Comparison of ENCODE assay signal across 39 cellular contexts in genomic region chr1:184705271-184705670, GRCh38.
"Had no signal": no experiment of that assay in that cellular context is flagged by ENCODE, and none has a peak within 500 bp of the region (broad histone marks: within the 10 kb centered on the region; RNA-seq: fewer than 3 reads in every experiment).

No MANE protein-coding gene starts in this region.

- H3K4me1 ChIP-seq: adrenal gland, ascending aorta, body of pancreas, breast epithelium had no signal

- H3K4me3 ChIP-seq: adrenal gland, ascending aorta, body of pancreas, breast epithelium, cardiac muscle cell had no signal

- H3K4me3 Mint-ChIP-seq: activated naive CD4-positive, alpha-beta T cell treated with anti-CD3 and anti-CD28 coated beads for 36 hours; activated naive CD4-positive, alpha-beta T cell treated with anti-CD3 and anti-CD28 coated beads, Interleukin-2, amount 10 ng/mL, durations not matched to agents 7 days and 5 days; activated naive CD4-positive, alpha-beta T cell treated with anti-CD3 and anti-CD28 coated beads, Interleukin-2, amount 50 U/mL, for 24 hours; activated naive CD8-positive, alpha-beta T cell; activated naive CD8-positive, alpha-beta T cell treated with anti-CD3 and anti-CD28 coated beads for 36 hours; activated naive CD8-positive, alpha-beta T cell treated with anti-CD3 and anti-CD28 coated beads, Interleukin-2, amount 10 ng/mL, durations not matched to agents 7 days and 5 days; activated naive CD8-positive, alpha-beta T cell treated with anti-CD3 and anti-CD28 coated beads, Interleukin-2, amount 50 U/mL, for 24 hours; activated T-cell treated with anti-CD3 and anti-CD28 coated beads, Interleukin-2, amount 50 U/mL, for 24 hours; activated T-cell treated with anti-CD3 and anti-CD28 coated beads, Interleukin-2, amount 50 U/mL, for 4 hours; activated T-cell treated with anti-CD3 and anti-CD28 coated beads, Interleukin-2, amount 50 U/mL, for 72 hours; activated T-helper 1 cell treated with anti-CD3 and anti-CD28 coated beads, Interleukin-12 subunit alpha, Interleukin-12 subunit beta, Interleukin-2, Interleukin-4 antibody, amounts not matched to agents 30 ng/mL and 10 ng/mL and 1 ng/mL, durations not matched to agents 14 hours and 24 hours and 36 hours; activated T-helper 17 cell treated with anti-CD3 and anti-CD28 coated beads, Interleukin-2, amount 50 U/mL, for 72 hours; brain; central memory CD8-positive, alpha-beta T cell had no signal

- H3K27ac ChIP-seq: adrenal gland, ascending aorta, body of pancreas, brain microvascular endothelial cell, breast epithelium, cardiac muscle cell had no signal

- H3K36me3 ChIP-seq: breast epithelium had no signal

- FAIRE-seq: astrocyte, bronchial epithelial cell, colon had no signal

- H3K27ac Mint-ChIP-seq: activated naive CD4-positive, alpha-beta T cell treated with anti-CD3 and anti-CD28 coated beads for 36 hours; activated naive CD4-positive, alpha-beta T cell treated with anti-CD3 and anti-CD28 coated beads, Interleukin-2, amount 10 ng/mL, durations not matched to agents 7 days and 5 days; activated naive CD4-positive, alpha-beta T cell treated with anti-CD3 and anti-CD28 coated beads, Interleukin-2, amount 50 U/mL, for 24 hours; activated naive CD4-positive, alpha-beta T cell treated with anti-CD3 and anti-CD28 coated beads, Interleukin-2, amount 50 U/mL, for 72 hours; activated naive CD8-positive, alpha-beta T cell; activated naive CD8-positive, alpha-beta T cell treated with anti-CD3 and anti-CD28 coated beads for 36 hours; activated naive CD8-positive, alpha-beta T cell treated with anti-CD3 and anti-CD28 coated beads, Interleukin-2, amount 10 ng/mL, durations not matched to agents 7 days and 5 days; activated naive CD8-positive, alpha-beta T cell treated with anti-CD3 and anti-CD28 coated beads, Interleukin-2, amount 50 U/mL, for 24 hours; activated T-cell treated with anti-CD3 and anti-CD28 coated beads, Interleukin-2, amount 50 U/mL, for 24 hours; activated T-cell treated with anti-CD3 and anti-CD28 coated beads, Interleukin-2, amount 50 U/mL, for 72 hours; activated T-helper 1 cell treated with anti-CD3 and anti-CD28 coated beads, Interleukin-12 subunit alpha, Interleukin-12 subunit beta, Interleukin-2, Interleukin-4 antibody, amounts not matched to agents 30 ng/mL and 10 ng/mL and 1 ng/mL, durations not matched to agents 14 hours and 24 hours and 36 hours; activated T-helper 17 cell treated with anti-CD3 and anti-CD28 coated beads, Interleukin-2, amount 50 U/mL, for 72 hours; activated T-helper 2 cell treated with anti-CD3 and anti-CD28 coated beads, Interferon-gamma antibody, Interleukin-2, Interleukin-4, amounts not matched to agents 10 μg/mL and 5 μg/mL and 100 μg/mL, durations not matched to agents 14 hours and 24 hours and 36 hours; brain had no signal

- DNase-seq: activated effector memory CD4-positive, alpha-beta T cell treated with anti-CD3 and anti-CD28 coated beads, Interleukin-2, amount 50 U/mL, for 16 hours; activated effector memory CD4-positive, alpha-beta T cell treated with Interleukin-2 at 50 U/mL for 16 hours; activated gamma-delta T cell; activated gamma-delta T cell treated with Interleukin-2 at 50 U/mL for 16 hours; activated naive CD4-positive, alpha-beta T cell; activated naive CD4-positive, alpha-beta T cell treated with anti-CD3 and anti-CD28 coated beads for 36 hours; activated naive CD4-positive, alpha-beta T cell treated with anti-CD3 and anti-CD28 coated beads, Interleukin-2, amount 10 ng/mL, durations not matched to agents 7 days and 5 days; activated naive CD4-positive, alpha-beta T cell treated with anti-CD3 and anti-CD28 coated beads, Interleukin-2, amount 50 U/mL, for 16 hours; activated naive CD4-positive, alpha-beta T cell treated with Interleukin-2 at 50 U/mL for 16 hours; activated naive CD8-positive, alpha-beta T cell treated with anti-CD3 and anti-CD28 coated beads for 36 hours; activated naive CD8-positive, alpha-beta T cell treated with anti-CD3 and anti-CD28 coated beads, Interleukin-2, amount 10 ng/mL, durations not matched to agents 7 days and 5 days; activated naive CD8-positive, alpha-beta T cell treated with anti-CD3 and anti-CD28 coated beads, Interleukin-2, amount 50 U/mL, for 24 hours; activated T-cell treated with anti-CD3 and anti-CD28 coated beads, Interleukin-2, amount 50 U/mL, for 24 hours; activated T-cell treated with anti-CD3 and anti-CD28 coated beads, Interleukin-2, amount 50 U/mL, for 4 hours; activated T-cell treated with anti-CD3 and anti-CD28 coated beads, Interleukin-2, amount 50 U/mL, for 48 hours; activated T-cell treated with anti-CD3 and anti-CD28 coated beads, Interleukin-2, amount 50 U/mL, for 72 hours; adrenal gland; amniotic stem cell; anterior cingulate cortex; aorta; body of pancreas; brain microvascular endothelial cell; caudate nucleus; central memory CD4-positive, alpha-beta T cell; cerebellar nuclear complex had no signal

- H3K27me3 Mint-ChIP-seq: activated naive CD4-positive, alpha-beta T cell treated with anti-CD3 and anti-CD28 coated beads, Interleukin-2, amount 10 ng/mL, durations not matched to agents 7 days and 5 days; activated naive CD4-positive, alpha-beta T cell treated with anti-CD3 and anti-CD28 coated beads, Interleukin-2, amount 50 U/mL, for 24 hours; activated naive CD8-positive, alpha-beta T cell; activated naive CD8-positive, alpha-beta T cell treated with anti-CD3 and anti-CD28 coated beads for 36 hours; activated naive CD8-positive, alpha-beta T cell treated with anti-CD3 and anti-CD28 coated beads, Interleukin-2, amount 10 ng/mL, durations not matched to agents 7 days and 5 days; activated naive CD8-positive, alpha-beta T cell treated with anti-CD3 and anti-CD28 coated beads, Interleukin-2, amount 50 U/mL, for 24 hours; activated T-cell treated with anti-CD3 and anti-CD28 coated beads, Interleukin-2, amount 50 U/mL, for 24 hours; activated T-helper 17 cell treated with anti-CD3 and anti-CD28 coated beads, Interleukin-2, amount 50 U/mL, for 72 hours; brain; central memory CD8-positive, alpha-beta T cell had no signal

- H3K27me3 ChIP-seq: adrenal gland, ascending aorta, body of pancreas, brain microvascular endothelial cell, breast epithelium, cardiac muscle cell had no signal

- H3K9me3 Mint-ChIP-seq: activated naive CD4-positive, alpha-beta T cell treated with anti-CD3 and anti-CD28 coated beads for 36 hours; activated naive CD4-positive, alpha-beta T cell treated with anti-CD3 and anti-CD28 coated beads, Interleukin-2, amount 10 ng/mL, durations not matched to agents 7 days and 5 days; activated naive CD4-positive, alpha-beta T cell treated with anti-CD3 and anti-CD28 coated beads, Interleukin-2, amount 50 U/mL, for 24 hours; activated naive CD4-positive, alpha-beta T cell treated with anti-CD3 and anti-CD28 coated beads, Interleukin-2, amount 50 U/mL, for 72 hours; activated naive CD8-positive, alpha-beta T cell treated with anti-CD3 and anti-CD28 coated beads for 36 hours; activated naive CD8-positive, alpha-beta T cell treated with anti-CD3 and anti-CD28 coated beads, Interleukin-2, amount 10 ng/mL, durations not matched to agents 7 days and 5 days; activated naive CD8-positive, alpha-beta T cell treated with anti-CD3 and anti-CD28 coated beads, Interleukin-2, amount 50 U/mL, for 24 hours; activated T-cell treated with anti-CD3 and anti-CD28 coated beads, Interleukin-2, amount 50 U/mL, for 24 hours; activated T-cell treated with anti-CD3 and anti-CD28 coated beads, Interleukin-2, amount 50 U/mL, for 4 hours; activated T-cell treated with anti-CD3 and anti-CD28 coated beads, Interleukin-2, amount 50 U/mL, for 72 hours; activated T-helper 1 cell treated with anti-CD3 and anti-CD28 coated beads, Interleukin-12 subunit alpha, Interleukin-12 subunit beta, Interleukin-2, Interleukin-4 antibody, amounts not matched to agents 30 ng/mL and 10 ng/mL and 1 ng/mL, durations not matched to agents 14 hours and 24 hours and 36 hours; activated T-helper 17 cell treated with anti-CD3 and anti-CD28 coated beads, Interleukin-2, amount 50 U/mL, for 72 hours; activated T-helper 2 cell treated with anti-CD3 and anti-CD28 coated beads, Interferon-gamma antibody, Interleukin-2, Interleukin-4, amounts not matched to agents 10 μg/mL and 5 μg/mL and 100 μg/mL, durations not matched to agents 14 hours and 24 hours and 36 hours; brain; central memory CD8-positive, alpha-beta T cell had no signal

- H3K9me3 ChIP-seq: adrenal gland, ascending aorta, body of pancreas, breast epithelium had no signal

- ATAC-seq: activated naive CD4-positive, alpha-beta T cell treated with anti-CD3 and anti-CD28 coated beads, Interleukin-2, amount 50 U/mL, for 72 hours; activated naive CD8-positive, alpha-beta T cell treated with anti-CD3 and anti-CD28 coated beads, Interleukin-2, amount 50 U/mL, for 24 hours; activated T-cell treated with anti-CD3 and anti-CD28 coated beads, Interleukin-2, amount 50 U/mL, for 4 hours; activated T-cell treated with anti-CD3 and anti-CD28 coated beads, Interleukin-2, amount 50 U/mL, for 72 hours; activated T-helper 17 cell treated with anti-CD3 and anti-CD28 coated beads, Interleukin-2, amount 50 U/mL, for 72 hours; body of pancreas had no signal

- H3K4me1 Mint-ChIP-seq: activated naive CD4-positive, alpha-beta T cell treated with anti-CD3 and anti-CD28 coated beads, Interleukin-2, amount 10 ng/mL, durations not matched to agents 7 days and 5 days; activated naive CD8-positive, alpha-beta T cell treated with anti-CD3 and anti-CD28 coated beads for 36 hours; activated naive CD8-positive, alpha-beta T cell treated with anti-CD3 and anti-CD28 coated beads, Interleukin-2, amount 50 U/mL, for 24 hours; brain had no signal
